23 cellular contexts compared by ENCODE assay signal in genomic region chr5:54667136-54667535, GRCh38.
"Had no signal": no experiment of that assay in that cellular context is flagged by ENCODE, and none has a peak within 500 bp of the region (broad histone marks: within the 10 kb centered on the region; RNA-seq: fewer than 3 reads in every experiment).

No MANE protein-coding gene starts in this region.

- ATAC-seq: HepG2, K562 had no signal

- H3K9me3 ChIP-seq: SK-N-SH had no signal

- H3K27ac ChIP-seq: KMS-11, RWPE1 had no signal

- H3K4me2 ChIP-seq: KMS-11, SK-N-SH had no signal

- H3K9ac ChIP-seq: KMS-11, SK-N-SH had no signal

- H3K4me3 ChIP-seq: K562 had no signal

- DNase-seq: Kasumi-1, MV-4-11, NCI-H1048, NCI-H1105, NCI-H1417, NCI-H1436 treated with DMSO at 0.1 percent for 48 hours, NCI-H1694, NCI-H187 treated with DMSO at 0.1 percent for 48 hours, NCI-H2029 treated with DMSO at 0.1 percent for 48 hours, NCI-H2171, NCI-H226, NCI-H446, NCI-H510A, NCI-H524 treated with DMSO at 0.1 percent for 48 hours, NCI-H69, NCI-H774, SHP77, SK-N-SH, SW 1271 had no signal
